In the genomic region with DNA sequence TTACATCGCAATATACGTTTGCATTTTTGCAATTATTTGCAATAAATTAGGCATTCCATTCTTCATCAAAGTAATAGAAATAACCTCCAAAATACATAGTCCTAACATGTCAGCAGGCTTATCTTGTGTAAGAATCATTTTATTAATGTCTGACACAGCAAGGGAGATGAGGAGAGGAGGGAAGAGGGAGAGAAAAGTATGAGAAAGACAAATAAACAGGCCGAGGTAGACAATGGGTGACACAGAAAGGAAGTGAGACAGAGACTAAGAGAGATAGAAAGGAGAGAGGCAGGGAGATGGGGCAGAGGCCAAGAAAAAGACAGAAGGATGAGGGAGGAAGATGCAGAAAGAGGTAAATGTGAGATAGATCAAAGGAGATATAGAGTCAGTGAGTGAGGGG, we compare ENCODE assay signal across 5 cellular contexts. TPM values are rescaled to one million over a fixed set of nuclear protein-coding genes. Genes with fewer than 3 reads are reported as not detected.
"Had no signal": no experiment of that assay in that cellular context is flagged by ENCODE, and none has a peak within 500 bp of the region (broad histone marks: within the 10 kb centered on the region; RNA-seq: fewer than 3 reads in every experiment).

No MANE protein-coding gene starts in this region.

RNA-seq across cellular contexts. Expression of a gene that starts 50.3 kb away (rescaled TPM):
- total RNA-seq: HepG2, IMR-90, MCF 10A, NCI-H460 had no signal
- polyA plus RNA-seq: IMR-90 had no signal

RNA-seq across cellular contexts. Expression of a gene that starts 58.7 kb away (rescaled TPM):
- total RNA-seq: HepG2, IMR-90, MCF 10A, NCI-H460, SK-MEL-5 had no signal
- polyA plus RNA-seq: HepG2, IMR-90 had no signal
